ENCODE assay signal across 8 cellular contexts in genomic region chr2:221570321-221571107, GRCh38. TPM values are rescaled to one million over a fixed set of nuclear protein-coding genes. Genes with fewer than 3 reads are reported as not detected.
A peak's percentile ranks its signal among the peaks of the same experiment; 100 is the strongest.
DNase-seq lines count a peak whose midpoint lies in the region; ATAC-seq and TF ChIP-seq lines count a peak whose summit lies in the region.

No MANE protein-coding gene starts in this region.

- H3K4me3 Mint-ChIP-seq in central memory CD8-positive, alpha-beta T cell, result peak overlapping the region; percentile 94

- H3K27ac Mint-ChIP-seq in central memory CD8-positive, alpha-beta T cell (ENCODE audit: low read depth), result peak overlapping the region; percentile 94

- H3K36me3 ChIP-seq in PC-3 (ENCODE audit: low read depth, low read length), result no peaks in the 10 kb centered on the region
- no peaks in the 10 kb centered on the region for H3K36me3 ChIP-seq in lung (ENCODE audit: control insufficient read depth in 2 of 2, insufficient read depth in 2 of 2, low read length in 2 of 2)
- no peaks in the 10 kb centered on the region for H3K36me3 ChIP-seq in suprapubic skin

- peaks cover 43% of the 10 kb centered on the region for H3K36me3 Mint-ChIP-seq in central memory CD8-positive, alpha-beta T cell (ENCODE audit: insufficient read depth)

- H3K79me2 ChIP-seq in PC-3 (ENCODE audit: low read length), result no peaks in the 10 kb centered on the region

- no peaks in the 10 kb centered on the region for H3K9me2 ChIP-seq in PC-3 (replicated peaks; ENCODE audit: low read length)

- no peak for TF ChIP-seq POLR2A in suprapubic skin (IDR thresholded peaks at IDR 0.05)
- TF ChIP-seq POLR2A in erythroblast (IDR thresholded peaks at IDR 0.05; ENCODE audit: low read length), result no peak

- peak; percentile 43 for TF ChIP-seq CTCF in PC-3 (conservative IDR thresholded peaks at IDR 0.05; ENCODE audit: low read depth, low read length)
- TF ChIP-seq CTCF in lung (IDR thresholded peaks at IDR 0.05; ENCODE audit: control extremely low read depth, extremely low read depth), result no peak
- TF ChIP-seq CTCF in suprapubic skin (IDR thresholded peaks at IDR 0.05), result no peak

- no peak overlapping the region for H3K9ac ChIP-seq in PC-3 (ENCODE audit: low read length)

- H3K9me3 ChIP-seq in PC-3 (ENCODE audit: low read length), result no peaks in the 10 kb centered on the region
- H3K9me3 ChIP-seq in lung (ENCODE audit: control insufficient read depth in 2 of 2, insufficient read depth in 1 of 2, low read length in 1 of 2), result no peaks in the 10 kb centered on the region
- H3K9me3 ChIP-seq in suprapubic skin, result no peaks in the 10 kb centered on the region

- peaks cover 51% of the 10 kb centered on the region for H3K4me1 Mint-ChIP-seq in central memory CD8-positive, alpha-beta T cell

- CTCF ChIA-PET in PC-3 (lab: Charles Lee), result no interaction called here

- 6% methylated on average over 43 of the region's 43 CpGs for WGBS in lung, 2 donors
- 22% methylated on average over 43 of the region's 43 CpGs for WGBS in suprapubic skin

- intact Hi-C loops in PC-3 (cut with micrococcal nuclease), result loop anchor here (5.0 to 10.0 kb wide), 7 partner anchors 53 to 1293 kb away; no protein-coding TSS in a partner anchor

- no peaks in the 10 kb centered on the region for H3K9me3 Mint-ChIP-seq in central memory CD8-positive, alpha-beta T cell

- H2AFZ ChIP-seq in PC-3 (ENCODE audit: low read length), result no peak overlapping the region

- DNase-seq in NCI-H1436 (lab: John Stamatoyannopoulos, UW) (peak; percentile 27), NCI-H1436 treated with DMSO at 0.1 percent for 48 hours (lab: John Stamatoyannopoulos, UW) (no peak), PC-3 (peak; percentile 39), lung (ENCODE audit: low spot score) (no peak), suprapubic skin (ENCODE audit: low spot score in 2 of 2) (no peak), erythroblast (lab: John Stamatoyannopoulos, UW) (no peak)
- DNase-seq in central memory CD8-positive, alpha-beta T cell (ENCODE audit: low spot score in 2 of 2), result peak in 1 of 2 donors; percentile 23

- no peaks in the 10 kb centered on the region for H3F3A ChIP-seq in PC-3 (ENCODE audit: low read length, unreplicated experiment)

- H3K27me3 ChIP-seq in PC-3 (ENCODE audit: low read length), result peaks cover 22% of the 10 kb centered on the region
- H3K27me3 ChIP-seq in lung (ENCODE audit: control insufficient read depth, insufficient read depth), result no peaks in the 10 kb centered on the region
- H3K27me3 ChIP-seq in suprapubic skin, result peaks cover 14% of the 10 kb centered on the region

- H3K4me2 ChIP-seq in PC-3 (ENCODE audit: low read length), result peak overlapping the region; percentile 100

- no TSS peak for BruUV-seq in PC-3 (replicated peaks; lab: Mats Ljungman, UMichigan)

- peaks cover 32% of the 10 kb centered on the region for H3K27me3 Mint-ChIP-seq in central memory CD8-positive, alpha-beta T cell

- no peak for TF ChIP-seq EP300 in suprapubic skin (IDR thresholded peaks at IDR 0.05)

- POLR2A ChIA-PET in PC-3 (lab: Charles Lee; ENCODE audit: unreplicated experiment), result no interaction called here

- H3K27ac ChIP-seq in PC-3 (ENCODE audit: low read length) (no peak overlapping the region), lung (ENCODE audit: low read depth in 1 of 2, low read length in 1 of 2) (no peak overlapping the region), suprapubic skin (no peak overlapping the region)

- H3K4me1 ChIP-seq in PC-3 (ENCODE audit: insufficient read depth, low read length) (peaks cover 18% of the 10 kb centered on the region; the same call in 1 of the 2 replicates), lung (ENCODE audit: control insufficient read depth in 2 of 2, insufficient read depth in 2 of 2, low read length in 2 of 2) (peaks cover 0 to 12% of the 10 kb centered on the region in 2 donors), suprapubic skin (peaks cover 60% of the 10 kb centered on the region)

- H3K4me3 ChIP-seq in PC-3 (ENCODE audit: low read length) (peak overlapping the region; percentile 96), lung (peak overlapping the region; percentile 64), suprapubic skin (peak overlapping the region; percentile 94)

- H4K20me1 ChIP-seq in PC-3 (ENCODE audit: low read length), result no peaks in the 10 kb centered on the region

- ATAC-seq in PC-3 (no peak), lung (ENCODE audit: insufficient read depth, low FRiP score) (no peak), GM21367 (IDR thresholded peaks at IDR 0.05; ENCODE audit: unreplicated experiment) (no peak)
- peak; percentile 8 for ATAC-seq in central memory CD8-positive, alpha-beta T cell (replicated peaks; ENCODE audit: extremely low read depth, poor library complexity, severe bottlenecking)

RNA-seq across cellular contexts. Expression of gene EPHA4, which starts 1.6 kb away (rescaled TPM):
- 3.3 and 3.6 TPM in 2 replicates for total RNA-seq in PC-3 (2014; rRNA removed)
- 10 to 100 TPM; 21.8 to 28.8 TPM for total RNA-seq in lung
- 1 to 10 TPM; 2.5 to 7.6 TPM for polyA plus RNA-seq in lung
- 10 to 100 TPM; 49.9 to 70.6 (median 67.8) TPM for total RNA-seq in suprapubic skin

Comparison
In these comparisons a context has a peak if more than half of its experiments do, and no peak if none do; other contexts are left out.
1. DNase-seq: peak in NCI-H1436 (single experiment) and PC-3 (single experiment); none in NCI-H1436 treated with DMSO at 0.1 percent for 48 hours (single experiment), lung (single experiment), suprapubic skin (0 of 2) and erythroblast (0 of 2).
2. Peak in every context shown above with its lines, with median percentiles within 50 percentile points of each other: H3K4me3 ChIP-seq.